ENCODE assay signal across 31 cellular contexts in the genomic region with DNA sequence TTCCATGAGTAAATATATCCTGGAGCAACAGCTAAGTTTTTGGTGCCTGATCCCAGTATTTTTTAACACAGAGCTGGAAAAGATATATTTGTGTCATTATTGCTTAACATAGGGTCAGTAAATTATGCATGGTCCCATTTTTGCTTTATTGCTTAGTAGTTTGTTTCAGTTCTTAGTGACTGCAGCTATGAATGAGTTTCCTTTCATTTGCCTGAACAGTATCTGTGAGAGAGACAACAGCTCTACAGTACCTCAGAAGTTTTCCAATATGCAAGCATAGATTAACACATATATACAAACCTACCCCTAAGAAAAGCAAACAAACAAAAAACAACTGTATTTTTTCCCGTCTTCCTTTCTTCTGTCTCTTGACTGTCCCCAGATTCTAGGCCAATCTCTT.
"Had no signal": no experiment of that assay in that cellular context is flagged by ENCODE, and none has a peak within 500 bp of the region (broad histone marks: within the 10 kb centered on the region; RNA-seq: fewer than 3 reads in every experiment).

No MANE protein-coding gene starts in this region.

- DNase-seq: activated B cell treated with CpG ODN at 0.5 μM for 24 hours; activated CD4-positive, alpha-beta memory T cell treated with anti-CD3 and anti-CD28 coated beads for 36 hours; activated CD4-positive, alpha-beta T cell treated with anti-CD3 and anti-CD28 coated beads for 4 hours; activated CD4-positive, alpha-beta T cell treated with anti-CD3 and anti-CD28 coated beads, Interleukin-2, amount 10 ng/mL, durations not matched to agents 24 days and 14 days; activated CD4-positive, alpha-beta T cell treated with anti-CD3 and anti-CD28 coated beads, Interleukin-2, amount 50 U/mL, for 1 hour; activated CD4-positive, alpha-beta T cell treated with anti-CD3 and anti-CD28 coated beads, Interleukin-2, amount 50 U/mL, for 4 hours; activated CD4-positive, CD25-positive, alpha-beta regulatory T cell treated with anti-CD3 and anti-CD28 coated beads, Interleukin-2, amount 50 U/mL, for 72 hours; activated CD8-positive, alpha-beta memory T cell treated with anti-CD3 and anti-CD28 coated beads, Interleukin-2, amount 50 U/mL, for 4 hours; activated CD8-positive, alpha-beta T cell treated with anti-CD3 and anti-CD28 coated beads for 36 hours; activated effector memory CD4-positive, alpha-beta T cell treated with anti-CD3 and anti-CD28 coated beads, Interleukin-2, amount 50 U/mL, for 16 hours; activated gamma-delta T cell treated with Interleukin-2 at 50 U/mL for 16 hours; activated naive CD4-positive, alpha-beta T cell; activated naive CD4-positive, alpha-beta T cell treated with anti-CD3 and anti-CD28 coated beads for 36 hours; activated naive CD4-positive, alpha-beta T cell treated with anti-CD3 and anti-CD28 coated beads, Interleukin-2, amount 50 U/mL, for 16 hours; activated naive CD8-positive, alpha-beta T cell treated with anti-CD3 and anti-CD28 coated beads for 36 hours; activated T-cell treated with anti-CD3 and anti-CD28 coated beads for 4 hours; activated T-cell treated with anti-CD3 and anti-CD28 coated beads, Interleukin-2, amount 50 U/mL, for 1 hour; activated T-cell treated with anti-CD3 and anti-CD28 coated beads, Interleukin-2, amount 50 U/mL, for 4 hours; activated T-cell treated with anti-CD3 and anti-CD28 coated beads, Interleukin-2, amount 50 U/mL, for 72 hours; adrenal gland; amniotic stem cell; aorta; body of pancreas; brain microvascular endothelial cell; central memory CD4-positive, alpha-beta T cell; T-helper 2 cell; T-helper 9 cell had no signal

- H3K27ac ChIP-seq: adrenal gland, body of pancreas, brain microvascular endothelial cell, breast epithelium, VCaP had no signal

- H3K4me1 ChIP-seq: adrenal gland, body of pancreas, breast epithelium had no signal

- H3K9me3 ChIP-seq: adrenal gland, body of pancreas, breast epithelium had no signal

- H3K36me3 ChIP-seq: adrenal gland, brain microvascular endothelial cell, breast epithelium had no signal

- H3K4me3 ChIP-seq: adrenal gland, body of pancreas, breast epithelium had no signal

- H3K27me3 ChIP-seq: adrenal gland, body of pancreas, brain microvascular endothelial cell, breast epithelium had no signal

- ATAC-seq: activated CD8-positive, alpha-beta T cell treated with anti-CD3 and anti-CD28 coated beads for 36 hours; activated naive CD4-positive, alpha-beta T cell treated with anti-CD3 and anti-CD28 coated beads, Interleukin-2, amount 50 U/mL, for 72 hours; activated T-cell treated with anti-CD3 and anti-CD28 coated beads, Interleukin-2, amount 50 U/mL, for 4 hours; activated T-cell treated with anti-CD3 and anti-CD28 coated beads, Interleukin-2, amount 50 U/mL, for 72 hours; activated T-helper 17 cell treated with anti-CD3 and anti-CD28 coated beads, Interleukin-2, amount 50 U/mL, for 72 hours; body of pancreas had no signal
